ENCODE assay signal across 27 cellular contexts in genomic region chr15:97976129-97976528, GRCh38.
"Had no signal": no experiment of that assay in that cellular context is flagged by ENCODE, and none has a peak within 500 bp of the region (broad histone marks: within the 10 kb centered on the region; RNA-seq: fewer than 3 reads in every experiment).

No MANE protein-coding gene starts in this region.

- H3K4me3 ChIP-seq: gastrocnemius medialis, left lung, ovary, psoas muscle, skin epidermis, spleen, thoracic aorta, tibial nerve, upper lobe of left lung had no signal

- H3K4me1 Mint-ChIP-seq: stimulated activated memory B cell treated with anti-CD40 and anti-IgM and Interleukin-4, amounts not matched to agents 10 μg/mL and 1 μg/mL and 100 μg/mL, for 72 hours had no signal

- H3K36me3 ChIP-seq: ovary had no signal

- ATAC-seq: gastrocnemius medialis; left lung; naive thymus-derived CD4-positive, alpha-beta T cell; psoas muscle; right cardiac atrium; stimulated activated memory B cell treated with anti-CD40 and anti-IgM and Interleukin-4, amounts not matched to agents 10 μg/mL and 1 μg/mL and 100 μg/mL, for 72 hours; stimulated activated naive CD8-positive, alpha-beta T cell treated with anti-CD3 and anti-CD28 coated beads, Interleukin-15, Interleukin-2, amounts not matched to agents 100 U/mL and 50 U/mL, for 24 hours had no signal

- H3K27ac Mint-ChIP-seq: endodermal cell; naive thymus-derived CD4-positive, alpha-beta T cell; nephron; stimulated activated memory B cell treated with anti-CD40 and anti-IgM and Interleukin-4, amounts not matched to agents 10 μg/mL and 1 μg/mL and 100 μg/mL, for 72 hours had no signal

- FAIRE-seq: colon, kidney, urothelium cell line had no signal

- H3K4me3 Mint-ChIP-seq: endodermal cell; naive thymus-derived CD4-positive, alpha-beta T cell; nephron; stimulated activated memory B cell treated with anti-CD40 and anti-IgM and Interleukin-4, amounts not matched to agents 10 μg/mL and 1 μg/mL and 100 μg/mL, for 72 hours had no signal

- H3K9me3 Mint-ChIP-seq: endodermal cell; nephron; stimulated activated memory B cell treated with anti-CD40 and anti-IgM and Interleukin-4, amounts not matched to agents 10 μg/mL and 1 μg/mL and 100 μg/mL, for 72 hours had no signal

- H3K27me3 ChIP-seq: gastrocnemius medialis, left lung, ovary, spleen, tibial nerve, upper lobe of left lung had no signal

- H3K4me1 ChIP-seq: gastrocnemius medialis, left lung, psoas muscle, spleen, tibial nerve, upper lobe of left lung had no signal

- DNase-seq: effector CD8-positive, alpha-beta T cell; endodermal cell; erythroblast; gastrocnemius medialis; head of caudate nucleus; kidney; left lung; mesendoderm; midbrain; naive thymus-derived CD4-positive, alpha-beta T cell; occipital lobe; ovary; posterior cingulate gyrus; psoas muscle; right cardiac atrium; spleen; stimulated activated CD4-positive, alpha-beta T cell treated with anti-CD3 and anti-CD28 coated beads, Interleukin-4, amount 100 ng/mL, for 4 hours; stimulated activated naive CD8-positive, alpha-beta T cell treated with anti-CD3 and anti-CD28 coated beads, Interleukin-15, Interleukin-2, amounts not matched to agents 100 U/mL and 50 U/mL, for 24 hours; substantia nigra; upper lobe of left lung had no signal

- H3K9me3 ChIP-seq: gastrocnemius medialis, left lung, ovary, psoas muscle, spleen, thoracic aorta, tibial nerve, upper lobe of left lung had no signal

- H3K27ac ChIP-seq: gastrocnemius medialis, left lung, ovary, psoas muscle, spleen, thoracic aorta, tibial nerve, upper lobe of left lung had no signal
